11 cellular contexts compared by ENCODE assay signal in the genomic region with DNA sequence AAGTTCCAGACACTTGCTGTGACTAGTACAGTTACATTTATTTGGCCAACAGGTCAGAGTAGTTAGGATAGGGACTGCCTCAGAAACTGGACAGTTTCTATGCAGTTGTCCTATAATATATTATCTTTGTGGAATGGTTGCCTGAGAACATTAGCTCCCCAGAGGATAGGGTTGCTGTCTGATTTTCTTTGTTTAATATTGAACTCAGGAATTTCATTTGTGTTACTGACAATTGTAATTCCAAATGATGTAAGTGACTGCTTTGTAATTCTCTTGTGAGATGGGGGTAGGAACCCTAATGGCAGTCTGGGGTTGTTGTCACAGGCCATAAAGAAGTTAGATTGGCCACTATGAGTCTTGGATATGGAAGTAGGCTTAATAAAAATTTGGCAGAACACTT. TPM values are rescaled to one million over a fixed set of nuclear protein-coding genes. Genes with fewer than 3 reads are reported as not detected.
A peak's percentile ranks its signal among the peaks of the same experiment; 100 is the strongest.
DNase-seq lines count a peak whose midpoint lies in the region; ATAC-seq and TF ChIP-seq lines count a peak whose summit lies in the region.
"Had no signal": no experiment of that assay in that cellular context is flagged by ENCODE, and none has a peak within 500 bp of the region (broad histone marks: within the 10 kb centered on the region; RNA-seq: fewer than 3 reads in every experiment).

No MANE protein-coding gene starts in this region.

- H3K9me3 Mint-ChIP-seq in activated naive CD4-positive, alpha-beta T cell treated with anti-CD3 and anti-CD28 coated beads for 36 hours = no peaks in the 10 kb centered on the region
- no peaks in the 10 kb centered on the region for H3K9me3 Mint-ChIP-seq in activated naive CD4-positive, alpha-beta T cell treated with anti-CD3 and anti-CD28 coated beads, Interleukin-2, amount 50 U/mL, for 72 hours
- no peaks in the 10 kb centered on the region for H3K9me3 Mint-ChIP-seq in stimulated activated effector memory CD8-positive, alpha-beta T cell treated with anti-CD3 and anti-CD28 coated beads, Interleukin-12 subunit alpha, Interleukin-12 subunit beta, amount 100 ng/mL, for 72 hours

- no peak for TF ChIP-seq POLR2A in upper lobe of left lung (IDR thresholded peaks at IDR 0.05)

- H3K36me3 ChIP-seq in SJSA1 (peaks cover 45% of the 10 kb centered on the region), upper lobe of left lung (peaks cover 0 to 28% (median 12%) of the 10 kb centered on the region in 4 donors)

- peaks cover 22% of the 10 kb centered on the region for H3K36me3 Mint-ChIP-seq in activated naive CD4-positive, alpha-beta T cell treated with anti-CD3 and anti-CD28 coated beads for 36 hours (ENCODE audit: low read depth)
- H3K36me3 Mint-ChIP-seq in activated naive CD4-positive, alpha-beta T cell treated with anti-CD3 and anti-CD28 coated beads, Interleukin-2, amount 50 U/mL, for 72 hours = peaks cover 30 to 41% of the 10 kb centered on the region in 2 donors
- peaks cover 39% of the 10 kb centered on the region for H3K36me3 Mint-ChIP-seq in stimulated activated effector memory CD8-positive, alpha-beta T cell treated with anti-CD3 and anti-CD28 coated beads, Interleukin-12 subunit alpha, Interleukin-12 subunit beta, amount 100 ng/mL, for 72 hours

- TF ChIP-seq CTCF in fibroblast of pulmonary artery (IDR thresholded peaks at IDR 0.05; ENCODE audit: low read length, missing control alignments) = no peak
- TF ChIP-seq CTCF in upper lobe of left lung (IDR thresholded peaks at IDR 0.05) = no peak

- 0 out of 2 replicates have a peak overlapping the region, but pooled peaks have one; percentile 24 for H3K27ac ChIP-seq in SJSA1
- H3K27ac ChIP-seq in upper lobe of left lung = peak overlapping the region in 2 of 4 donors; percentile 85 to 92
- H3K27ac ChIP-seq: suprapubic skin had no signal

- peak overlapping the region; percentile 95 for H3K4me3 Mint-ChIP-seq in activated naive CD4-positive, alpha-beta T cell treated with anti-CD3 and anti-CD28 coated beads for 36 hours
- H3K4me3 Mint-ChIP-seq in stimulated activated effector memory CD8-positive, alpha-beta T cell treated with anti-CD3 and anti-CD28 coated beads, Interleukin-12 subunit alpha, Interleukin-12 subunit beta, amount 100 ng/mL, for 72 hours = no peak overlapping the region

- H3K4me3 ChIP-seq in SJSA1 (no peak overlapping the region), fibroblast of pulmonary artery (replicated peaks; ENCODE audit: low read depth, low read length) (peak overlapping the region; percentile 75), upper lobe of left lung (no peak overlapping the region)

- no peak for TF ChIP-seq EP300 in upper lobe of left lung (IDR thresholded peaks at IDR 0.05)

- no peak for ATAC-seq in activated naive CD4-positive, alpha-beta T cell treated with anti-CD3 and anti-CD28 coated beads, Interleukin-2, amount 50 U/mL, for 72 hours
- ATAC-seq in stimulated activated effector memory CD8-positive, alpha-beta T cell treated with anti-CD3 and anti-CD28 coated beads, Interleukin-12 subunit alpha, Interleukin-12 subunit beta, amount 100 ng/mL, for 72 hours = no peak
- ATAC-seq in HG02610 (IDR thresholded peaks at IDR 0.05; ENCODE audit: unreplicated experiment) (no peak), HG03135 (IDR thresholded peaks at IDR 0.05; ENCODE audit: unreplicated experiment) (no peak), upper lobe of left lung (ENCODE audit: low FRiP score in 2 of 2) (no peak)

- CTCF ChIA-PET in activated naive CD4-positive, alpha-beta T cell treated with anti-CD3 and anti-CD28 coated beads for 36 hours (lab: Charles Lee) = no interaction called here

- peaks cover 67% of the 10 kb centered on the region for H3K4me1 Mint-ChIP-seq in activated naive CD4-positive, alpha-beta T cell treated with anti-CD3 and anti-CD28 coated beads for 36 hours (ENCODE audit: low read depth)
- peaks cover 44% of the 10 kb centered on the region for H3K4me1 Mint-ChIP-seq in stimulated activated effector memory CD8-positive, alpha-beta T cell treated with anti-CD3 and anti-CD28 coated beads, Interleukin-12 subunit alpha, Interleukin-12 subunit beta, amount 100 ng/mL, for 72 hours

- no peaks in the 10 kb centered on the region for H3K27me3 ChIP-seq in SJSA1 (replicated peaks)
- no peaks in the 10 kb centered on the region for H3K27me3 ChIP-seq in upper lobe of left lung
- H3K27me3 ChIP-seq: suprapubic skin had no signal

- H3K4me1 ChIP-seq in SJSA1 (replicated peaks) = peaks cover 24% of the 10 kb centered on the region
- peaks cover 24 to 45% (median 39%) of the 10 kb centered on the region in 4 donors for H3K4me1 ChIP-seq in upper lobe of left lung

- DNase-seq in activated naive CD4-positive, alpha-beta T cell treated with anti-CD3 and anti-CD28 coated beads for 36 hours = no peak
- no peak for DNase-seq in activated naive CD4-positive, alpha-beta T cell treated with anti-CD3 and anti-CD28 coated beads, Interleukin-2, amount 50 U/mL, for 72 hours (ENCODE audit: low spot score in 2 of 2)
- DNase-seq in SJSA1 (ENCODE audit: low read depth in 1 of 2, low spot score in 2 of 2) = peak in 1 of 2 experiments; percentile 4
- peak; percentile 20 for DNase-seq in fibroblast of pulmonary artery (ENCODE audit: low read depth)
- no peak for DNase-seq in stimulated activated effector memory CD8-positive, alpha-beta T cell treated with anti-CD3 and anti-CD28 coated beads, Interleukin-12 subunit alpha, Interleukin-12 subunit beta, amount 100 ng/mL, for 72 hours (ENCODE audit: low spot score in 2 of 2)
- DNase-seq in upper lobe of left lung = no peak
- DNase-seq: NCI-H187, SIG-M5 had no signal

- peak overlapping the region; percentile 71 for H3K27ac Mint-ChIP-seq in activated naive CD4-positive, alpha-beta T cell treated with anti-CD3 and anti-CD28 coated beads for 36 hours
- H3K27ac Mint-ChIP-seq in activated naive CD4-positive, alpha-beta T cell treated with anti-CD3 and anti-CD28 coated beads, Interleukin-2, amount 50 U/mL, for 72 hours = peak overlapping the region in 1 of 2 donors; percentile 97
- peak overlapping the region; percentile 94 for H3K27ac Mint-ChIP-seq in stimulated activated effector memory CD8-positive, alpha-beta T cell treated with anti-CD3 and anti-CD28 coated beads, Interleukin-12 subunit alpha, Interleukin-12 subunit beta, amount 100 ng/mL, for 72 hours

- intact Hi-C loops in activated naive CD4-positive, alpha-beta T cell treated with anti-CD3 and anti-CD28 coated beads for 36 hours (cut with micrococcal nuclease) = no loop called here

- no peaks in the 10 kb centered on the region for H3K27me3 Mint-ChIP-seq in activated naive CD4-positive, alpha-beta T cell treated with anti-CD3 and anti-CD28 coated beads for 36 hours (ENCODE audit: low read depth)

- H3K9me3 ChIP-seq in SJSA1 (replicated peaks) = no peaks in the 10 kb centered on the region
- no peaks in the 10 kb centered on the region for H3K9me3 ChIP-seq in upper lobe of left lung
- H3K9me3 ChIP-seq: suprapubic skin had no signal

RNA-seq across cellular contexts. Expression of a gene that starts 2.2 kb away (rescaled TPM):
- total RNA-seq in activated naive CD4-positive, alpha-beta T cell treated with anti-CD3 and anti-CD28 coated beads for 36 hours = 10 to 100 TPM; 18.9 to 19.3 TPM
- 10 to 100 TPM; 17.3 to 21.4 TPM for total RNA-seq in activated naive CD4-positive, alpha-beta T cell treated with anti-CD3 and anti-CD28 coated beads, Interleukin-2, amount 50 U/mL, for 72 hours
- total RNA-seq in SJSA1 (2014; rRNA removed; shearing (Covaris generic)) = 5.9 and 6.5 TPM in 2 replicates
- 10 to 100 TPM in 5 of 6 donors, 1 to 10 TPM in 1; 7.2 to 16.8 (median 15.5) TPM for total RNA-seq in upper lobe of left lung

RNA-seq across cellular contexts. Expression of a gene that starts 56.8 kb away (rescaled TPM):
- 10 to 100 TPM; 17.0 to 20.3 TPM for total RNA-seq in activated naive CD4-positive, alpha-beta T cell treated with anti-CD3 and anti-CD28 coated beads for 36 hours
- total RNA-seq in activated naive CD4-positive, alpha-beta T cell treated with anti-CD3 and anti-CD28 coated beads, Interleukin-2, amount 50 U/mL, for 72 hours = 10 to 100 TPM; 16.1 to 20.0 TPM
- 16.8 and 20.8 TPM in 2 replicates for total RNA-seq in SJSA1 (2014; rRNA removed; shearing (Covaris generic))
- total RNA-seq in upper lobe of left lung = 10 to 100 TPM in 1 of 6 donors, 1 to 10 TPM in 5; 4.7 to 14.9 (median 7.7) TPM
